Comparison of ENCODE assay signal across 37 cellular contexts in genomic region chrX:149804102-149804501, GRCh38. TPM values are rescaled to one million over a fixed set of nuclear protein-coding genes. Genes with fewer than 3 reads are reported as not detected.
"Had no signal": no experiment of that assay in that cellular context is flagged by ENCODE, and none has a peak within 500 bp of the region (broad histone marks: within the 10 kb centered on the region; RNA-seq: fewer than 3 reads in every experiment).

No MANE protein-coding gene starts in this region.

- H3K36me3 Mint-ChIP-seq: activated naive CD4-positive, alpha-beta T cell treated with anti-CD3 and anti-CD28 coated beads, Interleukin-2, amount 10 ng/mL, durations not matched to agents 7 days and 5 days; activated naive CD4-positive, alpha-beta T cell treated with anti-CD3 and anti-CD28 coated beads, Interleukin-2, amount 50 U/mL, for 24 hours; activated naive CD8-positive, alpha-beta T cell; activated naive CD8-positive, alpha-beta T cell treated with anti-CD3 and anti-CD28 coated beads, Interleukin-2, amount 10 ng/mL, durations not matched to agents 7 days and 5 days; brain; WTC11 had no signal

- H3K36me3 ChIP-seq: ascending aorta, WERI-Rb-1 had no signal

- H3K4me3 ChIP-seq: ascending aorta had no signal

- H3K9me3 ChIP-seq: ascending aorta had no signal

- H3K4me1 Mint-ChIP-seq: brain had no signal

- H3K27me3 ChIP-seq: ascending aorta had no signal

- H3K4me1 ChIP-seq: ascending aorta had no signal

- DNase-seq: activated CD4-positive, alpha-beta memory T cell treated with anti-CD3 and anti-CD28 coated beads, Interleukin-2, amount 10 ng/mL, durations not matched to agents 7 days and 5 days; activated CD4-positive, alpha-beta T cell treated with anti-CD3 and anti-CD28 coated beads for 1 hour; activated CD4-positive, alpha-beta T cell treated with anti-CD3 and anti-CD28 coated beads for 36 hours; activated CD4-positive, alpha-beta T cell treated with anti-CD3 and anti-CD28 coated beads for 48 hours; activated CD4-positive, alpha-beta T cell treated with anti-CD3 and anti-CD28 coated beads, Interleukin-2, amount 10 ng/mL, durations not matched to agents 7 days and 5 days; activated CD4-positive, alpha-beta T cell treated with anti-CD3 and anti-CD28 coated beads, Interleukin-2, amount 50 U/mL, for 48 hours; activated CD4-positive, CD25-positive, alpha-beta regulatory T cell; activated CD8-positive, alpha-beta memory T cell treated with anti-CD3 and anti-CD28 coated beads for 24 hours; activated CD8-positive, alpha-beta memory T cell treated with anti-CD3 and anti-CD28 coated beads, Interleukin-2, amount 10 ng/mL, durations not matched to agents 7 days and 5 days; activated CD8-positive, alpha-beta memory T cell treated with anti-CD3 and anti-CD28 coated beads, Interleukin-2, amount 50 U/mL, for 48 hours; activated CD8-positive, alpha-beta T cell treated with anti-CD3 and anti-CD28 coated beads, Interleukin-2, amount 10 ng/mL, durations not matched to agents 7 days and 5 days; activated effector memory CD4-positive, alpha-beta T cell treated with Interleukin-2 at 50 U/mL for 16 hours; activated gamma-delta T cell; activated naive CD4-positive, alpha-beta T cell treated with anti-CD3 and anti-CD28 coated beads, Interleukin-2, amount 10 ng/mL, durations not matched to agents 7 days and 5 days; activated naive CD4-positive, alpha-beta T cell treated with Interleukin-2 at 50 U/mL for 16 hours; activated naive CD8-positive, alpha-beta T cell treated with anti-CD3 and anti-CD28 coated beads, Interleukin-2, amount 10 ng/mL, durations not matched to agents 7 days and 5 days; activated naive CD8-positive, alpha-beta T cell treated with anti-CD3 and anti-CD28 coated beads, Interleukin-2, amount 50 U/mL, for 24 hours; activated T-cell treated with anti-CD3 and anti-CD28 coated beads, Interleukin-2, amount 50 U/mL, for 24 hours; activated T-cell treated with anti-CD3 and anti-CD28 coated beads, Interleukin-2, amount 50 U/mL, for 48 hours; amygdala; anterior cingulate cortex; central memory CD4-positive, alpha-beta T cell; T-helper 1 cell; T-helper 2 cell; T-helper 9 cell; WERI-Rb-1 had no signal

- H3K27ac ChIP-seq: ascending aorta, WERI-Rb-1 had no signal

- H3K27ac Mint-ChIP-seq: activated CD4-positive, alpha-beta memory T cell treated with anti-CD3 and anti-CD28 coated beads, Interleukin-2, amount 10 ng/mL, durations not matched to agents 7 days and 5 days; activated CD4-positive, alpha-beta T cell treated with anti-CD3 and anti-CD28 coated beads for 36 hours; activated CD4-positive, alpha-beta T cell treated with anti-CD3 and anti-CD28 coated beads, Interleukin-2, amount 10 ng/mL, durations not matched to agents 7 days and 5 days; activated CD8-positive, alpha-beta memory T cell treated with anti-CD3 and anti-CD28 coated beads, Interleukin-2, amount 10 ng/mL, durations not matched to agents 7 days and 5 days; activated CD8-positive, alpha-beta T cell treated with anti-CD3 and anti-CD28 coated beads, Interleukin-2, amount 10 ng/mL, durations not matched to agents 7 days and 5 days; activated naive CD4-positive, alpha-beta T cell treated with anti-CD3 and anti-CD28 coated beads, Interleukin-2, amount 10 ng/mL, durations not matched to agents 7 days and 5 days; activated naive CD4-positive, alpha-beta T cell treated with anti-CD3 and anti-CD28 coated beads, Interleukin-2, amount 50 U/mL, for 24 hours; activated naive CD8-positive, alpha-beta T cell; activated naive CD8-positive, alpha-beta T cell treated with anti-CD3 and anti-CD28 coated beads, Interleukin-2, amount 10 ng/mL, durations not matched to agents 7 days and 5 days; activated naive CD8-positive, alpha-beta T cell treated with anti-CD3 and anti-CD28 coated beads, Interleukin-2, amount 50 U/mL, for 24 hours; activated T-cell treated with anti-CD3 and anti-CD28 coated beads, Interleukin-2, amount 50 U/mL, for 24 hours; activated T-helper 2 cell treated with anti-CD3 and anti-CD28 coated beads, Interferon-gamma antibody, Interleukin-2, Interleukin-4, amounts not matched to agents 10 μg/mL and 5 μg/mL and 100 μg/mL, durations not matched to agents 14 hours and 24 hours and 36 hours; brain; T-helper 1 cell treated with Interleukin-12 subunit alpha and Interleukin-12 subunit beta and Interleukin-4 antibody, amounts not matched to agents 30 μg/mL and 1 μg/mL, for 36 hours; T-helper 2 cell treated with Interferon-gamma antibody and Interleukin-4, amounts not matched to agents 5 μg/mL and 100 μg/mL, for 36 hours; WTC11 had no signal

- H3K4me3 Mint-ChIP-seq: activated CD4-positive, alpha-beta memory T cell treated with anti-CD3 and anti-CD28 coated beads, Interleukin-2, amount 10 ng/mL, durations not matched to agents 7 days and 5 days; activated CD4-positive, alpha-beta T cell treated with anti-CD3 and anti-CD28 coated beads for 36 hours; activated CD4-positive, alpha-beta T cell treated with anti-CD3 and anti-CD28 coated beads, Interleukin-2, amount 10 ng/mL, durations not matched to agents 7 days and 5 days; activated CD8-positive, alpha-beta memory T cell treated with anti-CD3 and anti-CD28 coated beads, Interleukin-2, amount 10 ng/mL, durations not matched to agents 7 days and 5 days; activated CD8-positive, alpha-beta T cell treated with anti-CD3 and anti-CD28 coated beads, Interleukin-2, amount 10 ng/mL, durations not matched to agents 7 days and 5 days; activated naive CD4-positive, alpha-beta T cell treated with anti-CD3 and anti-CD28 coated beads, Interleukin-2, amount 10 ng/mL, durations not matched to agents 7 days and 5 days; activated naive CD4-positive, alpha-beta T cell treated with anti-CD3 and anti-CD28 coated beads, Interleukin-2, amount 50 U/mL, for 24 hours; activated naive CD8-positive, alpha-beta T cell; activated naive CD8-positive, alpha-beta T cell treated with anti-CD3 and anti-CD28 coated beads, Interleukin-2, amount 10 ng/mL, durations not matched to agents 7 days and 5 days; activated naive CD8-positive, alpha-beta T cell treated with anti-CD3 and anti-CD28 coated beads, Interleukin-2, amount 50 U/mL, for 24 hours; activated T-cell treated with anti-CD3 and anti-CD28 coated beads, Interleukin-2, amount 50 U/mL, for 24 hours; brain; T-helper 1 cell treated with Interleukin-12 subunit alpha and Interleukin-12 subunit beta and Interleukin-4 antibody, amounts not matched to agents 30 μg/mL and 1 μg/mL, for 36 hours; T-helper 2 cell treated with Interferon-gamma antibody and Interleukin-4, amounts not matched to agents 5 μg/mL and 100 μg/mL, for 36 hours; WTC11 had no signal

- H3K27me3 Mint-ChIP-seq: activated CD4-positive, alpha-beta memory T cell treated with anti-CD3 and anti-CD28 coated beads, Interleukin-2, amount 10 ng/mL, durations not matched to agents 7 days and 5 days; activated CD4-positive, alpha-beta T cell treated with anti-CD3 and anti-CD28 coated beads for 36 hours; activated CD4-positive, alpha-beta T cell treated with anti-CD3 and anti-CD28 coated beads, Interleukin-2, amount 10 ng/mL, durations not matched to agents 7 days and 5 days; activated CD8-positive, alpha-beta memory T cell treated with anti-CD3 and anti-CD28 coated beads, Interleukin-2, amount 10 ng/mL, durations not matched to agents 7 days and 5 days; activated naive CD4-positive, alpha-beta T cell treated with anti-CD3 and anti-CD28 coated beads, Interleukin-2, amount 10 ng/mL, durations not matched to agents 7 days and 5 days; activated naive CD4-positive, alpha-beta T cell treated with anti-CD3 and anti-CD28 coated beads, Interleukin-2, amount 50 U/mL, for 24 hours; activated naive CD8-positive, alpha-beta T cell; activated naive CD8-positive, alpha-beta T cell treated with anti-CD3 and anti-CD28 coated beads, Interleukin-2, amount 10 ng/mL, durations not matched to agents 7 days and 5 days; activated naive CD8-positive, alpha-beta T cell treated with anti-CD3 and anti-CD28 coated beads, Interleukin-2, amount 50 U/mL, for 24 hours; brain had no signal

- H3K9me3 Mint-ChIP-seq: activated CD4-positive, alpha-beta memory T cell treated with anti-CD3 and anti-CD28 coated beads, Interleukin-2, amount 10 ng/mL, durations not matched to agents 7 days and 5 days; activated CD4-positive, alpha-beta T cell treated with anti-CD3 and anti-CD28 coated beads, Interleukin-2, amount 10 ng/mL, durations not matched to agents 7 days and 5 days; activated naive CD4-positive, alpha-beta T cell treated with anti-CD3 and anti-CD28 coated beads, Interleukin-2, amount 10 ng/mL, durations not matched to agents 7 days and 5 days; activated naive CD4-positive, alpha-beta T cell treated with anti-CD3 and anti-CD28 coated beads, Interleukin-2, amount 50 U/mL, for 24 hours; activated naive CD8-positive, alpha-beta T cell treated with anti-CD3 and anti-CD28 coated beads, Interleukin-2, amount 10 ng/mL, durations not matched to agents 7 days and 5 days; activated naive CD8-positive, alpha-beta T cell treated with anti-CD3 and anti-CD28 coated beads, Interleukin-2, amount 50 U/mL, for 24 hours; activated T-cell treated with anti-CD3 and anti-CD28 coated beads, Interleukin-2, amount 50 U/mL, for 24 hours; activated T-helper 2 cell treated with anti-CD3 and anti-CD28 coated beads, Interferon-gamma antibody, Interleukin-2, Interleukin-4, amounts not matched to agents 10 μg/mL and 5 μg/mL and 100 μg/mL, durations not matched to agents 14 hours and 24 hours and 36 hours; T-helper 1 cell treated with Interleukin-12 subunit alpha and Interleukin-12 subunit beta and Interleukin-4 antibody, amounts not matched to agents 30 μg/mL and 1 μg/mL, for 36 hours; T-helper 2 cell treated with Interferon-gamma antibody and Interleukin-4, amounts not matched to agents 5 μg/mL and 100 μg/mL, for 36 hours; WTC11 had no signal

RNA-seq across cellular contexts. Expression of gene MAGEA9, which starts 22.4 kb away (rescaled TPM):
- total RNA-seq: activated CD4-positive, alpha-beta memory T cell treated with anti-CD3 and anti-CD28 coated beads, Interleukin-2, amount 10 ng/mL, durations not matched to agents 7 days and 5 days; activated CD4-positive, alpha-beta T cell treated with anti-CD3 and anti-CD28 coated beads for 36 hours; activated CD4-positive, alpha-beta T cell treated with anti-CD3 and anti-CD28 coated beads, Interleukin-2, amount 10 ng/mL, durations not matched to agents 7 days and 5 days; activated CD8-positive, alpha-beta memory T cell treated with anti-CD3 and anti-CD28 coated beads, Interleukin-2, amount 10 ng/mL, durations not matched to agents 7 days and 5 days; activated CD8-positive, alpha-beta T cell treated with anti-CD3 and anti-CD28 coated beads, Interleukin-2, amount 10 ng/mL, durations not matched to agents 7 days and 5 days; activated naive CD8-positive, alpha-beta T cell treated with anti-CD3 and anti-CD28 coated beads, Interleukin-2, amount 10 ng/mL, durations not matched to agents 7 days and 5 days; activated T-helper 2 cell treated with anti-CD3 and anti-CD28 coated beads, Interferon-gamma antibody, Interleukin-2, Interleukin-4, amounts not matched to agents 10 μg/mL and 5 μg/mL and 100 μg/mL, durations not matched to agents 14 hours and 24 hours and 36 hours; ascending aorta; cardiac septum; cerebellum; WTC11 had no signal
- polyA plus RNA-seq: adipose tissue had no signal
